In the genomic region with DNA sequence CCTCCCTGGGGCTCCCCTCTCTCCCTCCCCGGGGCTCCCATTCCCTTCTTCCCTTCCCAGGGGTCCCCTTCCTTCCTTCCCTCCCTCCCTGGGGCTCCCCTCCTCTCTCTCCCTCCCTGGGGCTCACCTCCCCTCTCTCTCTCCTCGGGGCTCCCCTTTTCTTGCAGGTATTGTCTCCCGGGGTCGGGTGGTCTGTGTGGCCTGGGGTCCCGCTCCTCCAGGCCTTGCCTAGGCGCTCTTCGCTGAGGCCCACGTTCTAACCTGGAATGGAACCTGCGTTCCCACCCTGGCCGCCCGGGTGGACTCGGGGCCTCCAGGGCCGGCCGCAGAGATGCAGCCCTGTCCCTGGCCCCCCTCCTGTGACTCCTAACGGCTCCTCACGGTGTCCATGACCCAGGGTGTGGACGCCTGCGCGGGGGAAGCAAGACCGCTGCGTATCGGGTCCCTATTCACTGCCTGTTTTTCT, we compare ENCODE assay signal across 8 cellular contexts. TPM values are rescaled to one million over a fixed set of nuclear protein-coding genes. Genes with fewer than 3 reads are reported as not detected.
DNase-seq lines count a peak whose midpoint lies in the region; ATAC-seq and TF ChIP-seq lines count a peak whose summit lies in the region.

No MANE protein-coding gene starts in this region.

- intact Hi-C loops in activated T-helper 2 cell treated with anti-CD3 and anti-CD28 coated beads, Interferon-gamma antibody, Interleukin-2, Interleukin-4, amounts not matched to agents 10 μg/mL and 5 μg/mL and 100 μg/mL, durations not matched to agents 14 hours and 24 hours and 36 hours (cut with micrococcal nuclease), result loop anchor here (2.0 kb wide), 2 partner anchors 93 to 195 kb away; partner anchors contain the start of genes LAMP1 and TFDP1
- intact Hi-C loops in sigmoid colon (cut with DNase I), result loop anchor here (2.0 to 5.0 kb wide), 3 partner anchors 37 to 284 kb away; partner anchors contain the start of genes CUL4A and PCID2

- peaks cover 11% of the 10 kb centered on the region for H3K36me3 Mint-ChIP-seq in CD4-positive, CD25-positive, alpha-beta regulatory T cell
- H3K36me3 Mint-ChIP-seq in activated T-helper 2 cell treated with anti-CD3 and anti-CD28 coated beads, Interferon-gamma antibody, Interleukin-2, Interleukin-4, amounts not matched to agents 10 μg/mL and 5 μg/mL and 100 μg/mL, durations not matched to agents 14 hours and 24 hours and 36 hours (ENCODE audit: low read depth), result peaks cover 31% of the 10 kb centered on the region

- TF ChIP-seq EP300 in sigmoid colon (IDR thresholded peaks at IDR 0.05), result no peak

- peak overlapping the region; percentile 52 to 92 (median 88) for H3K4me3 Mint-ChIP-seq in CD4-positive, CD25-positive, alpha-beta regulatory T cell
- peak overlapping the region; percentile 81 for H3K4me3 Mint-ChIP-seq in activated T-helper 2 cell treated with anti-CD3 and anti-CD28 coated beads, Interferon-gamma antibody, Interleukin-2, Interleukin-4, amounts not matched to agents 10 μg/mL and 5 μg/mL and 100 μg/mL, durations not matched to agents 14 hours and 24 hours and 36 hours (ENCODE audit: low read depth)

- DNase-seq in CD4-positive, CD25-positive, alpha-beta regulatory T cell, result no peak
- DNase-seq in activated T-helper 2 cell treated with anti-CD3 and anti-CD28 coated beads, Interferon-gamma antibody, Interleukin-2, Interleukin-4, amounts not matched to agents 10 μg/mL and 5 μg/mL and 100 μg/mL, durations not matched to agents 14 hours and 24 hours and 36 hours (ENCODE audit: low spot score), result no peak
- DNase-seq in right atrium auricular region (ENCODE audit: low spot score), result no peak
- no peak for DNase-seq in sigmoid colon
- no peak for DNase-seq in SIG-M5 (lab: John Stamatoyannopoulos, UW)

- no peak overlapping the region for H3K4me3 ChIP-seq in CD4-positive, CD25-positive, alpha-beta regulatory T cell (ENCODE audit: low read depth, low read length)
- H3K4me3 ChIP-seq in HUES6 (ENCODE audit: low read depth, low read length) (peak overlapping the region; percentile 66), right atrium auricular region (peak overlapping the region; percentile 80), sigmoid colon (peak overlapping the region; percentile 88 to 94 (median 92))

- no peaks in the 10 kb centered on the region for H3K9me3 ChIP-seq in CD4-positive, CD25-positive, alpha-beta regulatory T cell (ENCODE audit: control insufficient read depth in 2 of 2, low read length in 2 of 2)
- H3K9me3 ChIP-seq in HUES6 (ENCODE audit: control insufficient read depth, insufficient read depth, low read depth, low read length), result no peaks in the 10 kb centered on the region
- H3K9me3 ChIP-seq in right atrium auricular region, result no peaks in the 10 kb centered on the region
- H3K9me3 ChIP-seq in sigmoid colon, result no peaks in the 10 kb centered on the region

- H3K9ac ChIP-seq in HUES6 (ENCODE audit: low read length), result peak overlapping the region; percentile 84

- H3K27me3 ChIP-seq in CD4-positive, CD25-positive, alpha-beta regulatory T cell (ENCODE audit: control insufficient read depth, insufficient read depth, low read length), result no peaks in the 10 kb centered on the region
- H3K27me3 ChIP-seq in HUES6 (ENCODE audit: control insufficient read depth, insufficient read depth, low read length), result no peaks in the 10 kb centered on the region
- H3K27me3 ChIP-seq in right atrium auricular region, result no peaks in the 10 kb centered on the region
- H3K27me3 ChIP-seq in sigmoid colon, result no peaks in the 10 kb centered on the region

- TF ChIP-seq CTCF in right atrium auricular region (IDR thresholded peaks at IDR 0.05), result no peak
- no peak for TF ChIP-seq CTCF in sigmoid colon (IDR thresholded peaks at IDR 0.05)

- H3K9me3 Mint-ChIP-seq in CD4-positive, CD25-positive, alpha-beta regulatory T cell, result no peaks in the 10 kb centered on the region
- H3K9me3 Mint-ChIP-seq in activated T-helper 2 cell treated with anti-CD3 and anti-CD28 coated beads, Interferon-gamma antibody, Interleukin-2, Interleukin-4, amounts not matched to agents 10 μg/mL and 5 μg/mL and 100 μg/mL, durations not matched to agents 14 hours and 24 hours and 36 hours, result no peaks in the 10 kb centered on the region

- H3K27me3 Mint-ChIP-seq in CD4-positive, CD25-positive, alpha-beta regulatory T cell, result no peaks in the 10 kb centered on the region
- no peaks in the 10 kb centered on the region for H3K27me3 Mint-ChIP-seq in activated T-helper 2 cell treated with anti-CD3 and anti-CD28 coated beads, Interferon-gamma antibody, Interleukin-2, Interleukin-4, amounts not matched to agents 10 μg/mL and 5 μg/mL and 100 μg/mL, durations not matched to agents 14 hours and 24 hours and 36 hours (ENCODE audit: low read depth)

- WGBS in sigmoid colon, 2 donors, result 7 to 11% methylated on average over 22 of the region's 22 CpGs

- peak overlapping the region in 2 of 3 donors; percentile 51 to 91 for H3K27ac Mint-ChIP-seq in CD4-positive, CD25-positive, alpha-beta regulatory T cell
- peak overlapping the region; percentile 72 for H3K27ac Mint-ChIP-seq in activated T-helper 2 cell treated with anti-CD3 and anti-CD28 coated beads, Interferon-gamma antibody, Interleukin-2, Interleukin-4, amounts not matched to agents 10 μg/mL and 5 μg/mL and 100 μg/mL, durations not matched to agents 14 hours and 24 hours and 36 hours

- no peak for ATAC-seq in CD4-positive, CD25-positive, alpha-beta regulatory T cell (ENCODE audit: low read depth in 2 of 2)
- ATAC-seq in GM18870 (IDR thresholded peaks at IDR 0.05; ENCODE audit: unreplicated experiment), result no peak
- ATAC-seq in GM21576 (IDR thresholded peaks at IDR 0.05; ENCODE audit: unreplicated experiment), result no peak

- H3K27ac ChIP-seq in CD4-positive, CD25-positive, alpha-beta regulatory T cell (ENCODE audit: insufficient read depth, low read length, poor library complexity, severe bottlenecking), result peak overlapping the region; percentile 62
- H3K27ac ChIP-seq in HUES6 (ENCODE audit: low read depth, low read length) (peak overlapping the region; percentile 67; the same call in 1 of the 2 replicates), right atrium auricular region (peak overlapping the region; percentile 90 to 94), sigmoid colon (peak overlapping the region; percentile 87 to 95 (median 93))

- H3K36me3 ChIP-seq in CD4-positive, CD25-positive, alpha-beta regulatory T cell (ENCODE audit: control insufficient read depth, insufficient read depth, low read length), result peaks cover 10% of the 10 kb centered on the region
- H3K36me3 ChIP-seq in HUES6 (ENCODE audit: control insufficient read depth, insufficient read depth, low read length) (peaks cover 15% of the 10 kb centered on the region), right atrium auricular region (peaks cover 11% of the 10 kb centered on the region), sigmoid colon (peaks cover 0 to 2% (median 0%) of the 10 kb centered on the region in 4 donors)

- peaks cover 29 to 80% (median 59%) of the 10 kb centered on the region in 4 donors for H3K4me1 Mint-ChIP-seq in CD4-positive, CD25-positive, alpha-beta regulatory T cell
- H3K4me1 Mint-ChIP-seq in activated T-helper 2 cell treated with anti-CD3 and anti-CD28 coated beads, Interferon-gamma antibody, Interleukin-2, Interleukin-4, amounts not matched to agents 10 μg/mL and 5 μg/mL and 100 μg/mL, durations not matched to agents 14 hours and 24 hours and 36 hours (ENCODE audit: low read depth), result peaks cover 56% of the 10 kb centered on the region

- H3K4me1 ChIP-seq in CD4-positive, CD25-positive, alpha-beta regulatory T cell (ENCODE audit: control insufficient read depth, insufficient read depth, low read length, poor library complexity, severe bottlenecking), result peaks cover 34% of the 10 kb centered on the region
- H3K4me1 ChIP-seq in HUES6 (ENCODE audit: control insufficient read depth, insufficient read depth, low read length) (peaks cover 42% of the 10 kb centered on the region), right atrium auricular region (peaks cover 0 to 74% of the 10 kb centered on the region in 2 donors), sigmoid colon (peaks cover 0 to 84% (median 65%) of the 10 kb centered on the region in 4 donors)

- no peak for TF ChIP-seq POLR2A in sigmoid colon (IDR thresholded peaks at IDR 0.05)

RNA-seq across cellular contexts. Expression of gene DCUN1D2, which starts 0.9 kb away (rescaled TPM):
- 23.0 TPM for total RNA-seq in CD4-positive, CD25-positive, alpha-beta regulatory T cell
- polyA plus RNA-seq in CD4-positive, CD25-positive, alpha-beta regulatory T cell, result 10 to 100 TPM in 1 of 4 donors, 1 to 10 TPM in 3; 6.8 to 10.2 (median 9.2) TPM
- total RNA-seq in activated T-helper 2 cell treated with anti-CD3 and anti-CD28 coated beads, Interferon-gamma antibody, Interleukin-2, Interleukin-4, amounts not matched to agents 10 μg/mL and 5 μg/mL and 100 μg/mL, durations not matched to agents 14 hours and 24 hours and 36 hours, result 22.2 and 25.5 TPM in 2 replicates
- total RNA-seq in right atrium auricular region (10 to 100 TPM; 45.3 to 65.5 TPM), sigmoid colon (10 to 100 TPM; 20.6 to 33.0 (median 27.6) TPM)
- polyA plus RNA-seq in sigmoid colon, result 10 to 100 TPM in 1 of 3 donors, 1 to 10 TPM in 2; 6.6 to 10.2 (median 7.9) TPM

RNA-seq across cellular contexts. Expression of gene ADPRHL1, which starts 38.2 kb away (rescaled TPM):
- 0.57 TPM for total RNA-seq in CD4-positive, CD25-positive, alpha-beta regulatory T cell
- polyA plus RNA-seq in CD4-positive, CD25-positive, alpha-beta regulatory T cell, result under 1 TPM in 3 of 4 donors, not detected in 1; 0.24 to 0.64 (median 0.54) TPM
- 0.64 TPM in 2 replicates for total RNA-seq in activated T-helper 2 cell treated with anti-CD3 and anti-CD28 coated beads, Interferon-gamma antibody, Interleukin-2, Interleukin-4, amounts not matched to agents 10 μg/mL and 5 μg/mL and 100 μg/mL, durations not matched to agents 14 hours and 24 hours and 36 hours
- 100 to 1,000 TPM; 222 to 329 TPM for total RNA-seq in right atrium auricular region
- 1 to 10 TPM; 2.3 to 7.8 (median 4.5) TPM for total RNA-seq in sigmoid colon
- 1 to 10 TPM; 1.2 to 4.9 (median 4.2) TPM for polyA plus RNA-seq in sigmoid colon

Comparison
In these comparisons a context has a peak if more than half of its experiments do, and no peak if none do; other contexts are left out.
1. RNA of gene ADPRHL1, which starts 38.2 kb away (total RNA-seq): 222 to 329 TPM in right atrium auricular region; 2.3 to 7.8 TPM in sigmoid colon, 0.64 TPM in activated T-helper 2 cell treated with anti-CD3 and anti-CD28 coated beads, Interferon-gamma antibody, Interleukin-2, Interleukin-4, amounts not matched to agents 10 μg/mL and 5 μg/mL and 100 μg/mL, durations not matched to agents 14 hours and 24 hours and 36 hours and 0.57 TPM in CD4-positive, CD25-positive, alpha-beta regulatory T cell (single experiment); every median in the first group is over 10 times any median in the second.
2. Peak in every context shown above with its lines, with median percentiles within 50 percentile points of each other: H3K27ac ChIP-seq.